ENCODE assay signal across 16 cellular contexts in genomic region chr13:31094331-31095015, GRCh38.
"Had no signal": no experiment of that assay in that cellular context is flagged by ENCODE, and none has a peak within 500 bp of the region (broad histone marks: within the 10 kb centered on the region; RNA-seq: fewer than 3 reads in every experiment).

No MANE protein-coding gene starts in this region.

- H3K4me1 ChIP-seq: lower lobe of right lung, tibial nerve, vagina had no signal

- H3K4me3 ChIP-seq: lower lobe of right lung, tibial nerve, vagina had no signal

- H3K36me3 ChIP-seq: lower lobe of right lung, tibial nerve, vagina, WERI-Rb-1 had no signal

- H3K36me3 Mint-ChIP-seq: activated CD4-positive, alpha-beta memory T cell treated with anti-CD3 and anti-CD28 coated beads for 36 hours; activated naive CD8-positive, alpha-beta T cell had no signal

- DNase-seq: activated CD4-positive, alpha-beta memory T cell treated with anti-CD3 and anti-CD28 coated beads for 36 hours; left colon; lower lobe of right lung; midbrain; occipital lobe; stimulated activated CD4-positive, alpha-beta T cell treated with anti-CD3 and anti-CD28 coated beads, Interleukin-12 subunit alpha, Interleukin-12 subunit beta, amount 100 ng/mL, for 4 hours; stimulated activated CD4-positive, alpha-beta T cell treated with anti-CD3 and anti-CD28 coated beads, Interleukin-2, amount 100 ng/mL, for 24 hours; stimulated activated naive CD8-positive, alpha-beta T cell treated with anti-CD3 and anti-CD28 coated beads, Interleukin-15, Interleukin-2, amounts not matched to agents 100 U/mL and 50 U/mL, for 24 hours; substantia nigra; SW 1271; T-helper 2 cell; WERI-Rb-1 had no signal

- H3K27ac Mint-ChIP-seq: activated CD4-positive, alpha-beta memory T cell treated with anti-CD3 and anti-CD28 coated beads for 36 hours; activated naive CD8-positive, alpha-beta T cell; progenitor cell of endocrine pancreas had no signal

- ATAC-seq: left colon; lower lobe of right lung; stimulated activated naive CD8-positive, alpha-beta T cell treated with anti-CD3 and anti-CD28 coated beads, Interleukin-15, Interleukin-2, amounts not matched to agents 100 U/mL and 50 U/mL, for 24 hours had no signal

- H3K9me3 ChIP-seq: lower lobe of right lung, tibial nerve, vagina had no signal

- H3K4me3 Mint-ChIP-seq: activated CD4-positive, alpha-beta memory T cell treated with anti-CD3 and anti-CD28 coated beads for 36 hours; activated naive CD8-positive, alpha-beta T cell had no signal

- H3K27me3 ChIP-seq: vagina had no signal

- H3K9me3 Mint-ChIP-seq: activated CD4-positive, alpha-beta memory T cell treated with anti-CD3 and anti-CD28 coated beads for 36 hours had no signal

- H3K27ac ChIP-seq: lower lobe of right lung, tibial nerve, vagina, WERI-Rb-1 had no signal
